Comparison of ENCODE assay signal across 16 cellular contexts in genomic region chrX:51747671-51748070, GRCh38. TPM values are rescaled to one million over a fixed set of nuclear protein-coding genes. Genes with fewer than 3 reads are reported as not detected.
DNase-seq lines count a peak whose midpoint lies in the region; ATAC-seq and TF ChIP-seq lines count a peak whose summit lies in the region.
"Had no signal": no experiment of that assay in that cellular context is flagged by ENCODE, and none has a peak within 500 bp of the region (broad histone marks: within the 10 kb centered on the region; RNA-seq: fewer than 3 reads in every experiment).

No MANE protein-coding gene starts in this region.

- no peak overlapping the region for H3K4me3 ChIP-seq in fibroblast of the aortic adventitia (ENCODE audit: low read depth, low read length)
- H3K4me3 ChIP-seq: GM23338 had no signal

- DNase-seq in AG09319 (ENCODE audit: extremely low read depth, low read depth) (peak; percentile 5), amniotic epithelial cell (ENCODE audit: low read depth) (peak; percentile 57), fibroblast of gingiva (ENCODE audit: low read depth) (peak; percentile 14), fibroblast of the aortic adventitia (ENCODE audit: low read depth) (peak; percentile 26), glomerular visceral epithelial cell (ENCODE audit: extremely low spot score) (no peak), NCI-H1048 (lab: John Stamatoyannopoulos, UW) (no peak), NCI-H2029 treated with DMSO at 0.1 percent for 48 hours (lab: John Stamatoyannopoulos, UW) (no peak)
- DNase-seq: CD4-positive, alpha-beta memory T cell; DMS153; DMS79 treated with DMSO at 0.1 percent for 48 hours; EL; H7 had no signal

- TF ChIP-seq CTCF in AG09319 (IDR thresholded peaks at IDR 0.05; ENCODE audit: low read depth, low read length) (no peak), fibroblast of the aortic adventitia (IDR thresholded peaks at IDR 0.05; ENCODE audit: insufficient read depth, low read length) (no peak)

- ATAC-seq in HG03457 (IDR thresholded peaks at IDR 0.05; ENCODE audit: unreplicated experiment) = no peak
- ATAC-seq: GM23338 had no signal

RNA-seq across cellular contexts. Expression of gene GSPT2, which starts 4.4 kb away (rescaled TPM):
- total RNA-seq in fibroblast of the aortic adventitia (ENCODE audit: low replicate concordance) = 9.8 and 11.5 TPM in 2 replicates

RNA-seq across cellular contexts. Expression of gene CENPVL1, which starts 37.4 kb away (rescaled TPM):
- total RNA-seq in fibroblast of the aortic adventitia (ENCODE audit: low replicate concordance) = 0.41 TPM in 1 of 2 replicates, not detected in the other
- total RNA-seq: B cell; CD4-positive, alpha-beta memory T cell; HT1080 had no signal

Comparison
In these comparisons a context has a peak if more than half of its experiments do, and no peak if none do; other contexts are left out.
1. DNase-seq: peak in AG09319 (single experiment), amniotic epithelial cell (single experiment), fibroblast of gingiva (single experiment) and fibroblast of the aortic adventitia (single experiment); none in glomerular visceral epithelial cell (single experiment), NCI-H1048 (single experiment) and NCI-H2029 treated with DMSO at 0.1 percent for 48 hours (single experiment).